In the genomic region with DNA sequence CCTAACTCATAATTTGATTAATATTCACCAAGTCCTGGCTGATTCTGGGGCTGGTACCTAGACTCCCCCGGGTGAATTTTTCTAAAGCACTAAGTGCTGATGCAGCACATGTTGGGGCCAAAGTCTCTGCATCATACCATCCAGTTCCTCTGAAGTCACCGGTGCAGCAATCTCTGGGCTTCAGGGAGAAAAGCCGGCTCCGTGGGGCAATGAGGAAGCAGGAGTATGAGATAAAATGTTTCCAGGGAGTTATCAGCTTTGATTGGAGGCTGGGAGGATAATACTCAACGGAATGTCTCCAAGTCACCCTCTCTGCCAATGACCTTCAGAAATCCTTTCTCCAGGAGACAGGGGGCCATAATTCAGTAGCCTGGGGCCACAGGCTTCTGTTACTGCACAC, we compare ENCODE assay signal across 18 cellular contexts. TPM values are rescaled to one million over a fixed set of nuclear protein-coding genes. Genes with fewer than 3 reads are reported as not detected.
"Had no signal": no experiment of that assay in that cellular context is flagged by ENCODE, and none has a peak within 500 bp of the region (broad histone marks: within the 10 kb centered on the region; RNA-seq: fewer than 3 reads in every experiment).

No MANE protein-coding gene starts in this region.

- H2AFZ ChIP-seq: neural progenitor cell, parathyroid adenoma had no signal

- H3K9me3 Mint-ChIP-seq: activated CD4-positive, alpha-beta memory T cell treated with anti-CD3 and anti-CD28 coated beads for 36 hours; activated naive CD8-positive, alpha-beta T cell treated with anti-CD3 and anti-CD28 coated beads, Interleukin-2, amount 10 ng/mL, durations not matched to agents 7 days and 5 days; activated T-cell treated with anti-CD3 and anti-CD28 coated beads, Interleukin-2, amount 50 U/mL, for 72 hours; immature natural killer cell; neural progenitor cell had no signal

- H3K4me3 ChIP-seq: breast epithelium, esophagus squamous epithelium, left ventricle myocardium inferior, neural progenitor cell, skin epidermis, tibial nerve had no signal

- H3K4me3 Mint-ChIP-seq: activated CD4-positive, alpha-beta memory T cell treated with anti-CD3 and anti-CD28 coated beads for 36 hours; activated naive CD8-positive, alpha-beta T cell treated with anti-CD3 and anti-CD28 coated beads, Interleukin-2, amount 10 ng/mL, durations not matched to agents 7 days and 5 days; activated T-cell treated with anti-CD3 and anti-CD28 coated beads, Interleukin-2, amount 50 U/mL, for 72 hours; immature natural killer cell; neural progenitor cell had no signal

- H3K4me2 ChIP-seq: neural progenitor cell had no signal

- H3K9ac ChIP-seq: neural progenitor cell, parathyroid adenoma had no signal

- H3K4me1 ChIP-seq: breast epithelium, left ventricle myocardium inferior, neural progenitor cell, parathyroid adenoma had no signal

- H3K27ac ChIP-seq: breast epithelium, esophagus squamous epithelium, left ventricle myocardium inferior, neural progenitor cell, parathyroid adenoma, skin epidermis, tibial nerve had no signal

- H3K4me1 Mint-ChIP-seq: neural progenitor cell had no signal

- H3K36me3 ChIP-seq: breast epithelium, esophagus squamous epithelium, left ventricle myocardium inferior, neural progenitor cell, tibial nerve had no signal

- H3K9me3 ChIP-seq: breast epithelium, esophagus squamous epithelium, left ventricle myocardium inferior, tibial nerve had no signal

- H3K36me3 Mint-ChIP-seq: activated CD4-positive, alpha-beta memory T cell treated with anti-CD3 and anti-CD28 coated beads for 36 hours; activated naive CD8-positive, alpha-beta T cell treated with anti-CD3 and anti-CD28 coated beads, Interleukin-2, amount 10 ng/mL, durations not matched to agents 7 days and 5 days; immature natural killer cell; neural progenitor cell had no signal

- H3K27me3 ChIP-seq: breast epithelium, neural progenitor cell, tibial nerve had no signal

- H3K27ac Mint-ChIP-seq: activated CD4-positive, alpha-beta memory T cell treated with anti-CD3 and anti-CD28 coated beads for 36 hours; activated T-cell treated with anti-CD3 and anti-CD28 coated beads, Interleukin-2, amount 50 U/mL, for 72 hours; neural progenitor cell had no signal

- ATAC-seq: activated T-cell treated with anti-CD3 and anti-CD28 coated beads, Interleukin-2, amount 50 U/mL, for 72 hours had no signal

- DNase-seq: activated CD4-positive, alpha-beta memory T cell treated with anti-CD3 and anti-CD28 coated beads for 36 hours; activated CD8-positive, alpha-beta memory T cell treated with anti-CD3 and anti-CD28 coated beads, Interleukin-2, amount 50 U/mL, for 4 hours; activated naive CD8-positive, alpha-beta T cell treated with anti-CD3 and anti-CD28 coated beads, Interleukin-2, amount 10 ng/mL, durations not matched to agents 7 days and 5 days; activated T-cell treated with anti-CD3 and anti-CD28 coated beads, Interleukin-2, amount 50 U/mL, for 72 hours; anterior cingulate cortex; esophagus squamous epithelium; foreskin fibroblast; glutamatergic neuron; immature natural killer cell; left ventricle myocardium inferior; mesenchymal stem cell had no signal

RNA-seq across cellular contexts. Expression of a gene that starts 1.2 kb away (rescaled TPM):
- total RNA-seq: activated CD4-positive, alpha-beta memory T cell treated with anti-CD3 and anti-CD28 coated beads for 36 hours; activated T-cell treated with anti-CD3 and anti-CD28 coated beads, Interleukin-2, amount 50 U/mL, for 72 hours; breast epithelium; chondrocyte; esophagus squamous epithelium; left ventricle myocardium inferior; tibial nerve had no signal
- polyA plus RNA-seq: immature natural killer cell had no signal

RNA-seq across cellular contexts. Expression of a gene that starts 22.8 kb away (rescaled TPM):
- total RNA-seq: activated naive CD8-positive, alpha-beta T cell treated with anti-CD3 and anti-CD28 coated beads, Interleukin-2, amount 10 ng/mL, durations not matched to agents 7 days and 5 days; chondrocyte; T-helper 2 cell treated with Interferon-gamma antibody and Interleukin-4, amounts not matched to agents 100 ng/mL and 5 ng/mL, for 36 hours had no signal

RNA-seq across cellular contexts. Expression of a gene that starts 47.3 kb away (rescaled TPM):
- total RNA-seq: chondrocyte had no signal
